8 cellular contexts compared by ENCODE assay signal in genomic region chr2:230226090-230226551, GRCh38. TPM values are rescaled to one million over a fixed set of nuclear protein-coding genes. Genes with fewer than 3 reads are reported as not detected.
DNase-seq lines count a peak whose midpoint lies in the region; ATAC-seq and TF ChIP-seq lines count a peak whose summit lies in the region.

No MANE protein-coding gene starts in this region.

- TF ChIP-seq CTCF in GM12864 (IDR thresholded peaks at IDR 0.05; ENCODE audit: low read depth, low read length, missing control alignments) (no peak), coronary artery (IDR thresholded peaks at IDR 0.05) (no peak), osteocyte (IDR thresholded peaks at IDR 0.05) (no peak)

- peaks cover 9% of the 10 kb centered on the region for H3K4me1 Mint-ChIP-seq in osteocyte (ENCODE audit: unreplicated experiment)

- H3K9me3 Mint-ChIP-seq in osteocyte (ENCODE audit: unreplicated experiment): peaks cover 10% of the 10 kb centered on the region

- H3K27me3 Mint-ChIP-seq in osteocyte (ENCODE audit: unreplicated experiment): no peaks in the 10 kb centered on the region

- DNase-seq in GM12864 (ENCODE audit: low read depth) (peak; percentile 78), coronary artery (ENCODE audit: low spot score) (no peak), NCI-H510A treated with DMSO at 0.1 percent for 48 hours (lab: John Stamatoyannopoulos, UW) (no peak), osteocyte (ENCODE audit: extremely low spot score, unreplicated experiment) (no peak), sciatic nerve (ENCODE audit: low spot score) (no peak), NCI-H1436 (lab: John Stamatoyannopoulos, UW) (no peak)

- no peak overlapping the region for H3K27ac ChIP-seq in coronary artery

- H3K4me3 Mint-ChIP-seq in osteocyte (ENCODE audit: unreplicated experiment): no peak overlapping the region

- ATAC-seq in GM21515 (IDR thresholded peaks at IDR 0.05; ENCODE audit: unreplicated experiment): peak; percentile 70
- ATAC-seq in HG03565 (IDR thresholded peaks at IDR 0.05; ENCODE audit: unreplicated experiment): peak; percentile 65
- no peak for ATAC-seq in sciatic nerve

- intact Hi-C loops in sciatic nerve (cut with DNase I): no loop called here

- H3K4me3 ChIP-seq in GM12864 (ENCODE audit: low read depth, low read length) (peak overlapping the region; percentile 80), coronary artery (peak overlapping the region; percentile 28)

- H3K27ac Mint-ChIP-seq in osteocyte (ENCODE audit: unreplicated experiment): no peak overlapping the region

- peaks cover 5% of the 10 kb centered on the region for H3K36me3 Mint-ChIP-seq in osteocyte (ENCODE audit: unreplicated experiment)

RNA-seq across cellular contexts. Expression of gene SP140, which starts 0.6 kb away (rescaled TPM):
- total RNA-seq in osteocyte (0.65 and 1.0 TPM in 2 replicates), sciatic nerve (4.4 TPM)

RNA-seq across cellular contexts. Expression of gene SP110, which starts 6.3 kb away (rescaled TPM):
- total RNA-seq in osteocyte (23.6 and 24.1 TPM in 2 replicates), sciatic nerve (40.5 TPM)
